ENCODE assay signal across 20 cellular contexts in the genomic region with DNA sequence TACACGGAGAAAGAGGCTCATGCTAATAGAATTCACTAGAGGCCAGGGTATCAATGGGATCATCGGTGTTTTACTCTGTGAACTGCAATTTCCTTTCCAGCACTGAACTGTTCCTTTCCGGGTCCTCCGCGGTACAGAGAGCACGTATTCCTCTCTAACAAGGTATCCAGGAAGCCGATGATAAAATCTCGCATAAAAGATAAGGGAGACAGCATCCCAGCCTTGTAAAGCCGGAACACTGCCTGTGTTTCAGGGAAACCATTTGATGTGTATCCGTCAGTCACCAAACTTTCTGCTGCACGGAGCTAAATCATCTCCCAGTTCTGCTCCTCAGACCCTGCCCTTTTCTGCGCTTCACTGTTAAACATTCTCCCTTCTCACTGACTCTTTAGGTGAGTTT. TPM values are rescaled to one million over a fixed set of nuclear protein-coding genes. Genes with fewer than 3 reads are reported as not detected.
A peak's percentile ranks its signal among the peaks of the same experiment; 100 is the strongest.
DNase-seq lines count a peak whose midpoint lies in the region; ATAC-seq and TF ChIP-seq lines count a peak whose summit lies in the region.
"Had no signal": no experiment of that assay in that cellular context is flagged by ENCODE, and none has a peak within 500 bp of the region (broad histone marks: within the 10 kb centered on the region; RNA-seq: fewer than 3 reads in every experiment).

No MANE protein-coding gene starts in this region.

- H2BK12ac ChIP-seq in neuronal stem cell (ENCODE audit: low read length), result no peak overlapping the region

- intact Hi-C loops in PC-3 (cut with micrococcal nuclease), result no loop called here

- no peak overlapping the region for H3K14ac ChIP-seq in neuronal stem cell (ENCODE audit: low read length)

- no peak overlapping the region for H2BK5ac ChIP-seq in neuronal stem cell (ENCODE audit: low read length)

- H3K4me1 Mint-ChIP-seq in endothelial cell (ENCODE audit: unreplicated experiment), result peaks cover 4% of the 10 kb centered on the region
- peaks cover 4% of the 10 kb centered on the region for H3K4me1 Mint-ChIP-seq in activated T-cell treated with anti-CD3 and anti-CD28 coated beads, Interleukin-2, amount 50 U/mL, for 24 hours (ENCODE audit: low read depth)

- no peaks in the 10 kb centered on the region for H3K36me3 Mint-ChIP-seq in endothelial cell (ENCODE audit: low read depth, unreplicated experiment)
- no peaks in the 10 kb centered on the region for H3K36me3 Mint-ChIP-seq in activated T-cell treated with anti-CD3 and anti-CD28 coated beads, Interleukin-2, amount 50 U/mL, for 24 hours (ENCODE audit: low read depth)
- H3K36me3 Mint-ChIP-seq: CD8-positive, alpha-beta T cell; IgD-negative memory B cell had no signal

- H3K4me1 ChIP-seq in BE2C (no peaks in the 10 kb centered on the region), PC-3 (ENCODE audit: insufficient read depth, low read length) (no peaks in the 10 kb centered on the region), neuronal stem cell (ENCODE audit: control insufficient read depth in 2 of 2, insufficient read depth in 1 of 2, low read depth in 1 of 2, low read length in 2 of 2) (peaks cover 3 to 6% of the 10 kb centered on the region in 2 donors)
- H3K4me1 ChIP-seq: BLaER1 treated with 17β-estradiol and CSF1 and Interleukin-3, amounts not matched to agents 10 nM and 100 nM had no signal

- H3K4me3 Mint-ChIP-seq in endothelial cell (ENCODE audit: unreplicated experiment), result no peak overlapping the region
- H3K4me3 Mint-ChIP-seq in activated T-cell treated with anti-CD3 and anti-CD28 coated beads, Interleukin-2, amount 50 U/mL, for 24 hours, result no peak overlapping the region
- H3K4me3 Mint-ChIP-seq: CD8-positive, alpha-beta T cell; IgD-negative memory B cell had no signal

- no peaks in the 10 kb centered on the region for H3K27me3 ChIP-seq in BE2C
- H3K27me3 ChIP-seq in PC-3 (ENCODE audit: low read length), result no peaks in the 10 kb centered on the region
- H3K27me3 ChIP-seq in neuronal stem cell (ENCODE audit: control insufficient read depth in 3 of 3, insufficient read depth in 3 of 3, low read depth in 1 of 3, low read length in 3 of 3), result peaks cover 0 to 2% (median 0%) of the 10 kb centered on the region in 3 experiments
- H3K27me3 ChIP-seq: BLaER1 treated with 17β-estradiol and CSF1 and Interleukin-3, amounts not matched to agents 10 nM and 100 nM had no signal

- ATAC-seq in PC-3 (no peak), GM18873 (IDR thresholded peaks at IDR 0.05; ENCODE audit: low FRiP score, unreplicated experiment) (no peak)
- ATAC-seq: CD8-positive, alpha-beta T cell; GM12878; HCT116; HepG2 had no signal

- no peaks in the 10 kb centered on the region for H3F3A ChIP-seq in PC-3 (ENCODE audit: low read length, unreplicated experiment)

- no peaks in the 10 kb centered on the region for H3K79me1 ChIP-seq in neuronal stem cell (ENCODE audit: low read depth, low read length)

- H4K91ac ChIP-seq in neuronal stem cell (ENCODE audit: low read depth, low read length, poor library complexity), result no peak overlapping the region

- no peak overlapping the region for H3K18ac ChIP-seq in neuronal stem cell (ENCODE audit: low read length)

- TF ChIP-seq CTCF in BE2C (IDR thresholded peaks at IDR 0.05; ENCODE audit: low read depth, low read length), result no peak
- TF ChIP-seq CTCF in PC-3 (conservative IDR thresholded peaks at IDR 0.05; ENCODE audit: low read depth, low read length), result no peak
- no peak for TF ChIP-seq CTCF in endothelial cell (IDR thresholded peaks at IDR 0.05; ENCODE audit: unreplicated experiment)

- H3K27me3 Mint-ChIP-seq in endothelial cell (ENCODE audit: unreplicated experiment), result no peaks in the 10 kb centered on the region
- peaks cover 11% of the 10 kb centered on the region for H3K27me3 Mint-ChIP-seq in activated T-cell treated with anti-CD3 and anti-CD28 coated beads, Interleukin-2, amount 50 U/mL, for 24 hours

- DNase-seq in BE2C, result no peak
- peak; percentile 2 for DNase-seq in PC-3
- no peak for DNase-seq in endothelial cell (ENCODE audit: low spot score)
- no peak for DNase-seq in neuronal stem cell (ENCODE audit: low spot score)
- DNase-seq in activated T-cell treated with anti-CD3 and anti-CD28 coated beads, Interleukin-2, amount 50 U/mL, for 24 hours, result no peak
- no peak for DNase-seq in epidermal melanocyte (ENCODE audit: insufficient read length, low spot score)
- DNase-seq: 8988T; Calu3; CD8-positive, alpha-beta T cell; DMS53; DND-41; EL; GM23248; H7 had no signal

- H3K4me3 ChIP-seq in BE2C (ENCODE audit: low read depth, low read length) (peak overlapping the region; percentile 42), PC-3 (ENCODE audit: low read length) (0 out of 2 replicates have a peak overlapping the region, but pooled peaks have one; percentile 12), neuronal stem cell (ENCODE audit: low read length in 2 of 2) (no peak overlapping the region)
- H3K4me3 ChIP-seq: BLaER1 treated with 17β-estradiol and CSF1 and Interleukin-3, amounts not matched to agents 10 nM and 100 nM; GM12878; GM23248 had no signal

- no peak overlapping the region for H2AK5ac ChIP-seq in neuronal stem cell (ENCODE audit: low read depth, low read length)

- H3K27ac ChIP-seq in PC-3 (ENCODE audit: low read length) (no peak overlapping the region), neuronal stem cell (replicated peaks; ENCODE audit: low read length) (no peak overlapping the region)
- H3K27ac ChIP-seq: BLaER1 treated with 17β-estradiol and CSF1 and Interleukin-3, amounts not matched to agents 10 nM and 100 nM; GM23248 had no signal

- no peak overlapping the region for H2BK15ac ChIP-seq in neuronal stem cell (ENCODE audit: low read length)

- H4K8ac ChIP-seq in neuronal stem cell (ENCODE audit: low read depth, low read length), result no peak overlapping the region

- H3K4ac ChIP-seq in neuronal stem cell (ENCODE audit: low read length), result no peak overlapping the region

- no peaks in the 10 kb centered on the region for H3K9me3 Mint-ChIP-seq in endothelial cell (ENCODE audit: unreplicated experiment)
- no peaks in the 10 kb centered on the region for H3K9me3 Mint-ChIP-seq in activated T-cell treated with anti-CD3 and anti-CD28 coated beads, Interleukin-2, amount 50 U/mL, for 24 hours
- H3K9me3 Mint-ChIP-seq: CD8-positive, alpha-beta T cell; IgD-negative memory B cell had no signal

- H3K23ac ChIP-seq in neuronal stem cell (ENCODE audit: low read depth, low read length, poor library complexity), result no peak overlapping the region

- H3K9ac ChIP-seq in PC-3 (ENCODE audit: low read length) (no peak overlapping the region), neuronal stem cell (ENCODE audit: low read depth, low read length, poor library complexity) (no peak overlapping the region)
- H3K9ac ChIP-seq: BLaER1 treated with 17β-estradiol and CSF1 and Interleukin-3, amounts not matched to agents 10 nM and 100 nM; GM23248 had no signal

- H3K79me2 ChIP-seq in PC-3 (ENCODE audit: low read length), result no peaks in the 10 kb centered on the region

- no CpG with 5 or more reads among the region's 12 CpGs for WGBS in neuronal stem cell (ENCODE audit: extremely low coverage in 2 of 2, insufficient read length in 2 of 2, insufficient replicate concordance in 1 of 2), 2 donors

- no peaks in the 10 kb centered on the region for H3K9me3 ChIP-seq in BE2C
- no peaks in the 10 kb centered on the region for H3K9me3 ChIP-seq in PC-3 (ENCODE audit: low read length)
- peaks cover 0 to 2% of the 10 kb centered on the region in 2 donors for H3K9me3 ChIP-seq in neuronal stem cell (replicated peaks in 1 of 2; ENCODE audit: control insufficient read depth in 2 of 2, insufficient read depth in 1 of 2, low read depth in 1 of 2, low read length in 2 of 2)
- H3K9me3 ChIP-seq: BLaER1 treated with 17β-estradiol and CSF1 and Interleukin-3, amounts not matched to agents 10 nM and 100 nM had no signal

- CTCF ChIA-PET in PC-3 (lab: Charles Lee), result no interaction called here

- H3K4me2 ChIP-seq in PC-3 (ENCODE audit: low read length), result peak overlapping the region; percentile 46
- H3K4me2 ChIP-seq in neuronal stem cell (ENCODE audit: insufficient read depth, low read length, poor library complexity, severe bottlenecking), result no peak overlapping the region
- H3K4me2 ChIP-seq: BLaER1 treated with 17β-estradiol and CSF1 and Interleukin-3, amounts not matched to agents 10 nM and 100 nM had no signal

- H2BK120ac ChIP-seq in neuronal stem cell (ENCODE audit: low read depth, low read length), result no peak overlapping the region

- no peaks in the 10 kb centered on the region for H3K9me2 ChIP-seq in PC-3 (replicated peaks; ENCODE audit: low read length)

- H3K27ac Mint-ChIP-seq in endothelial cell (ENCODE audit: unreplicated experiment), result peak overlapping the region; percentile 25
- no peak overlapping the region for H3K27ac Mint-ChIP-seq in activated T-cell treated with anti-CD3 and anti-CD28 coated beads, Interleukin-2, amount 50 U/mL, for 24 hours
- H3K27ac Mint-ChIP-seq: CD8-positive, alpha-beta T cell; IgD-negative memory B cell had no signal

- POLR2A ChIA-PET in PC-3 (lab: Charles Lee; ENCODE audit: unreplicated experiment), result no interaction called here

- no TSS peak for BruUV-seq in PC-3 (replicated peaks; lab: Mats Ljungman, UMichigan)

- H3K36me3 ChIP-seq in BE2C (no peaks in the 10 kb centered on the region), PC-3 (ENCODE audit: low read depth, low read length) (no peaks in the 10 kb centered on the region), neuronal stem cell (replicated peaks in 1 of 2; ENCODE audit: control insufficient read depth in 2 of 2, insufficient read depth in 2 of 2, low read length in 2 of 2) (no peaks in the 10 kb centered on the region)
- H3K36me3 ChIP-seq: BLaER1 treated with 17β-estradiol and CSF1 and Interleukin-3, amounts not matched to agents 10 nM and 100 nM had no signal

- H4K20me1 ChIP-seq in PC-3 (ENCODE audit: low read length), result no peaks in the 10 kb centered on the region
- H4K20me1 ChIP-seq: BLaER1 treated with 17β-estradiol and CSF1 and Interleukin-3, amounts not matched to agents 10 nM and 100 nM had no signal

- peak overlapping the region; percentile 55; the same call in 1 of the 2 replicates for H2AFZ ChIP-seq in PC-3 (ENCODE audit: low read length)
- peak overlapping the region; percentile 60 for H2AFZ ChIP-seq in neuronal stem cell (ENCODE audit: low read length)
- H2AFZ ChIP-seq: GM23248 had no signal

RNA-seq across cellular contexts. Expression of a gene that starts 54.0 kb away (rescaled TPM):
- 6.1 TPM for polyA plus RNA-seq in BE2C (2012; ENCODE audit: insufficient read depth, insufficient read length, low read depth)
- total RNA-seq in PC-3 (2014; rRNA removed) (12.4 and 17.3 TPM in 2 replicates), endothelial cell (ENCODE audit: unreplicated experiment) (12.2 TPM)
- polyA plus RNA-seq in neuronal stem cell (2013, experiment 1 of 2), result 27.8 TPM
- 28.9 TPM for polyA plus RNA-seq in neuronal stem cell (2013, experiment 2 of 2)

Comparison
In these comparisons a context has a peak if more than half of its experiments do, and no peak if none do; other contexts are left out.
1. H3K4me3 ChIP-seq: peak in BE2C (single experiment) and PC-3 (single experiment); none in neuronal stem cell (0 of 2).